20 cellular contexts compared by ENCODE assay signal in the genomic region with DNA sequence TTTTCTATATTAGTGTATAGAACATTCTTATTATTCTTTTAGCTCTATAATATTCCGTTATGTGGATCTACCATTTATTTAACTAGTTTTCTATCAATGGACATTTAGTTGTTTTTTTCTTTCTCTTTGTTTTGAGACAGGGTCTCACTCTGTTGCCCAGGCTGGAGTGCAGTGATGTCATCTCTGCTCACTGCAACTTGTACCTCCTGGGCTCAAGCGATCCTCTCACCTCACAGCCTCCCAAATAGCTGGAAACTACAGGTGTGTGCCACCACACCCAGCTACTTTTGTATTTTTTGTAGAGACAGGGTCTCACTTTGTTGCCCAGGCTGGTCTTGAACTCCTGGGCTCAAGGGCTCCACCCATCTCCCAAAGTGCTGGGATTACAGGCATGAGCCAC. TPM values are rescaled to one million over a fixed set of nuclear protein-coding genes. Genes with fewer than 3 reads are reported as not detected.
A peak's percentile ranks its signal among the peaks of the same experiment; 100 is the strongest.
DNase-seq lines count a peak whose midpoint lies in the region; ATAC-seq, FAIRE-seq and TF ChIP-seq lines count a peak whose summit lies in the region.
"Had no signal": no experiment of that assay in that cellular context is flagged by ENCODE, and none has a peak within 500 bp of the region (broad histone marks: within the 10 kb centered on the region; RNA-seq: fewer than 3 reads in every experiment).

No MANE protein-coding gene starts in this region.

- H3K27me3 ChIP-seq in astrocyte (ENCODE audit: insufficient read depth, low read length) (no peaks in the 10 kb centered on the region), mesenchymal stem cell (ENCODE audit: control insufficient read depth in 1 of 2, insufficient read depth in 1 of 2, low read length in 2 of 2) (no peaks in the 10 kb centered on the region), SJCRH30 (no peaks in the 10 kb centered on the region)

- H3K9me3 ChIP-seq in astrocyte (ENCODE audit: insufficient read depth, low read depth, low read length), result no peaks in the 10 kb centered on the region
- H3K9me3 ChIP-seq in mesenchymal stem cell (ENCODE audit: control insufficient read depth, low read length), result no peaks in the 10 kb centered on the region
- no peaks in the 10 kb centered on the region for H3K9me3 ChIP-seq in SJCRH30 (replicated peaks)

- no peak overlapping the region for H2BK15ac ChIP-seq in mesenchymal stem cell (ENCODE audit: low read depth, poor library complexity, severe bottlenecking)

- H2AK5ac ChIP-seq in mesenchymal stem cell (ENCODE audit: low read length, severe bottlenecking), result no peak overlapping the region

- H3K27me3 Mint-ChIP-seq in natural killer cell (ENCODE audit: low read depth in 2 of 2) (no peaks in the 10 kb centered on the region), astrocyte (ENCODE audit: low read depth, unreplicated experiment) (no peaks in the 10 kb centered on the region), neural crest cell (ENCODE audit: low read depth) (no peaks in the 10 kb centered on the region)
- no peaks in the 10 kb centered on the region for H3K27me3 Mint-ChIP-seq in natural killer cell treated with Interleukin-12 subunit alpha and Interleukin-12 subunit beta and Interleukin-15 and Interleukin-18, amount 100 ng/mL, for 72 hours
- H3K27me3 Mint-ChIP-seq: B cell; CD4-positive, CD25-positive, alpha-beta regulatory T cell had no signal

- no peak for FAIRE-seq in astrocyte (lab: Jason Lieb, UNC)
- FAIRE-seq: RCC 7860 had no signal

- no peak overlapping the region for H3K4me2 ChIP-seq in astrocyte (ENCODE audit: low read length)
- H3K4me2 ChIP-seq in mesenchymal stem cell (ENCODE audit: low read length, poor library complexity, severe bottlenecking), result no peak overlapping the region
- H3K4me2 ChIP-seq: GM23338 had no signal

- H3K4me1 ChIP-seq in astrocyte (ENCODE audit: insufficient read depth, low read length) (peaks cover 14% of the 10 kb centered on the region), mesenchymal stem cell (ENCODE audit: control insufficient read depth, insufficient read depth, low read depth, low read length) (peaks cover 2% of the 10 kb centered on the region), SJCRH30 (0 out of 2 replicates have a peak, but pooled peaks cover 3% of the 10 kb centered on the region)

- peaks cover 43% of the 10 kb centered on the region for H3K36me3 ChIP-seq in astrocyte (ENCODE audit: insufficient read depth, low read length)
- peaks cover 12 to 63% of the 10 kb centered on the region in 2 experiments for H3K36me3 ChIP-seq in mesenchymal stem cell (ENCODE audit: control insufficient read depth in 1 of 2, insufficient read depth in 2 of 2, low read depth in 1 of 2, low read length in 2 of 2)
- H3K36me3 ChIP-seq in SJCRH30, result peaks cover 60% of the 10 kb centered on the region

- no peak overlapping the region for H2BK12ac ChIP-seq in mesenchymal stem cell (ENCODE audit: low read length in 2 of 2)

- H3K18ac ChIP-seq in mesenchymal stem cell (ENCODE audit: low read depth in 1 of 2, low read length in 2 of 2), result no peak overlapping the region

- ATAC-seq in natural killer cell, result no peak
- ATAC-seq in natural killer cell treated with Interleukin-12 subunit alpha and Interleukin-12 subunit beta and Interleukin-15 and Interleukin-18, amount 100 ng/mL, for 72 hours, result no peak
- ATAC-seq: GM23338, HCT116, Right ventricle myocardium inferior had no signal

- H3K27ac Mint-ChIP-seq in natural killer cell (peak overlapping the region; percentile 60 to 68), astrocyte (ENCODE audit: unreplicated experiment) (peak overlapping the region; percentile 36), neural crest cell (ENCODE audit: unreplicated experiment) (peak overlapping the region; percentile 85)
- peak overlapping the region in 1 of 2 donors; percentile 65 for H3K27ac Mint-ChIP-seq in natural killer cell treated with Interleukin-12 subunit alpha and Interleukin-12 subunit beta and Interleukin-15 and Interleukin-18, amount 100 ng/mL, for 72 hours
- H3K27ac Mint-ChIP-seq: B cell, GM23338 had no signal

- H4K91ac ChIP-seq in mesenchymal stem cell (ENCODE audit: low read length), result no peak overlapping the region

- H3K4me3 Mint-ChIP-seq in natural killer cell (no peak overlapping the region), astrocyte (ENCODE audit: unreplicated experiment) (no peak overlapping the region), neural crest cell (no peak overlapping the region)
- no peak overlapping the region for H3K4me3 Mint-ChIP-seq in natural killer cell treated with Interleukin-12 subunit alpha and Interleukin-12 subunit beta and Interleukin-15 and Interleukin-18, amount 100 ng/mL, for 72 hours
- H3K4me3 Mint-ChIP-seq: B cell, GM23338 had no signal

- H2AFZ ChIP-seq in astrocyte (ENCODE audit: low read depth, low read length), result no peak overlapping the region
- H2AFZ ChIP-seq in mesenchymal stem cell (ENCODE audit: low read depth, low read length), result no peak overlapping the region
- H2AFZ ChIP-seq: GM23338 had no signal

- H3K9ac ChIP-seq in astrocyte (ENCODE audit: low read length) (no peak overlapping the region), mesenchymal stem cell (ENCODE audit: low read length) (no peak overlapping the region)

- H3K4me1 Mint-ChIP-seq in natural killer cell, result peaks cover 42 to 58% of the 10 kb centered on the region in 2 donors
- H3K4me1 Mint-ChIP-seq in natural killer cell treated with Interleukin-12 subunit alpha and Interleukin-12 subunit beta and Interleukin-15 and Interleukin-18, amount 100 ng/mL, for 72 hours (ENCODE audit: low read depth in 2 of 2), result peaks cover 39 to 40% of the 10 kb centered on the region in 2 donors
- H3K4me1 Mint-ChIP-seq in astrocyte (ENCODE audit: low read depth, unreplicated experiment), result peaks cover 38% of the 10 kb centered on the region
- H3K4me1 Mint-ChIP-seq in neural crest cell, result peaks cover 13% of the 10 kb centered on the region

- H2BK120ac ChIP-seq in mesenchymal stem cell (ENCODE audit: low read depth, low read length), result no peak overlapping the region

- no peak overlapping the region for H3K14ac ChIP-seq in mesenchymal stem cell (ENCODE audit: low read length in 2 of 2)

- TF ChIP-seq CTCF in natural killer cell (IDR thresholded peaks at IDR 0.05) (no peak), astrocyte (IDR thresholded peaks at IDR 0.05; ENCODE audit: insufficient read depth, low read depth, low read length) (no peak), neural crest cell (conservative IDR thresholded peaks at IDR 0.05) (no peak)

- H3K36me3 Mint-ChIP-seq in natural killer cell (no peaks in the 10 kb centered on the region), astrocyte (ENCODE audit: low read depth, unreplicated experiment) (peaks cover 19% of the 10 kb centered on the region), neural crest cell (ENCODE audit: low read depth) (peaks cover 20% of the 10 kb centered on the region)
- peaks cover 22% of the 10 kb centered on the region for H3K36me3 Mint-ChIP-seq in natural killer cell treated with Interleukin-12 subunit alpha and Interleukin-12 subunit beta and Interleukin-15 and Interleukin-18, amount 100 ng/mL, for 72 hours

- intact Hi-C loops in natural killer cell (cut with micrococcal nuclease), result no loop called here

- H4K20me1 ChIP-seq in astrocyte (ENCODE audit: insufficient read depth, low read length), result peaks cover 85% of the 10 kb centered on the region

- no peak overlapping the region for H3K23ac ChIP-seq in mesenchymal stem cell (ENCODE audit: low read length in 2 of 2)

- peaks cover 96% of the 10 kb centered on the region for H3K79me2 ChIP-seq in astrocyte (ENCODE audit: insufficient read depth, low read length)

- no peaks in the 10 kb centered on the region for H3K79me1 ChIP-seq in mesenchymal stem cell (replicated peaks; ENCODE audit: low read length, poor library complexity, severe bottlenecking)

- WGBS in mesenchymal stem cell, result 100% methylated on average over 1 of the region's 2 CpGs

- H3K9me3 Mint-ChIP-seq in natural killer cell (no peaks in the 10 kb centered on the region), astrocyte (ENCODE audit: unreplicated experiment) (no peaks in the 10 kb centered on the region), neural crest cell (no peaks in the 10 kb centered on the region)
- H3K9me3 Mint-ChIP-seq in natural killer cell treated with Interleukin-12 subunit alpha and Interleukin-12 subunit beta and Interleukin-15 and Interleukin-18, amount 100 ng/mL, for 72 hours, result no peaks in the 10 kb centered on the region
- H3K9me3 Mint-ChIP-seq: CD4-positive, CD25-positive, alpha-beta regulatory T cell; GM23338 had no signal

- H2BK5ac ChIP-seq in mesenchymal stem cell (ENCODE audit: low read depth, low read length, poor library complexity, severe bottlenecking), result no peak overlapping the region

- H3K4ac ChIP-seq in mesenchymal stem cell (ENCODE audit: low read depth in 1 of 2, low read length in 2 of 2), result no peak overlapping the region

- DNase-seq in natural killer cell (no peak), astrocyte (ENCODE audit: low read depth) (no peak), neural crest cell (ENCODE audit: low read depth, low spot score) (no peak), mesenchymal stem cell (no peak), hippocampal formation (lab: John Stamatoyannopoulos, UW) (no peak), SIG-M5 treated with dmso at 0.1 percent for 504 hours (lab: John Stamatoyannopoulos, UW; ENCODE audit: unreplicated experiment) (no peak), SJCRH30 (no peak)
- no peak for DNase-seq in natural killer cell treated with Interleukin-12 subunit alpha and Interleukin-12 subunit beta and Interleukin-15 and Interleukin-18, amount 100 ng/mL, for 72 hours (ENCODE audit: low spot score)
- DNase-seq: CD4-positive, CD25-positive, alpha-beta regulatory T cell; GF-D8; KG1; MV-4-11; NCI-H1694 treated with DMSO at 0.1 percent for 48 hours; NCI-H748 treated with DMSO at 0.1 percent for 48 hours; NK-92 treated with Interleukin-12 subunit alpha and Interleukin-12 subunit beta, amount 100 ng/mL, for 24 hours had no signal

- H4K8ac ChIP-seq in mesenchymal stem cell (ENCODE audit: low read length), result no peak overlapping the region

- H3K27ac ChIP-seq in astrocyte (ENCODE audit: low read depth, low read length) (no peak overlapping the region), mesenchymal stem cell (ENCODE audit: low read length, poor library complexity, severe bottlenecking) (no peak overlapping the region), SJCRH30 (no peak overlapping the region)

- H3K4me3 ChIP-seq in astrocyte (ENCODE audit: insufficient read depth, low read depth, low read length), result no peak overlapping the region
- H3K4me3 ChIP-seq in mesenchymal stem cell (ENCODE audit: insufficient read depth in 1 of 2, low read depth in 1 of 2, low read length in 2 of 2), result no peak overlapping the region
- no peak overlapping the region for H3K4me3 ChIP-seq in SJCRH30
- H3K4me3 ChIP-seq: GM23338 had no signal

RNA-seq across cellular contexts. Expression of a gene that starts 10.8 kb away (rescaled TPM):
- 100 to 1,000 TPM in 2 of 3 donors, 10 to 100 TPM in 1; 86.9 to 113 (median 102) TPM for total RNA-seq in natural killer cell
- 100 to 1,000 TPM; 134 to 157 TPM for total RNA-seq in natural killer cell treated with Interleukin-12 subunit alpha and Interleukin-12 subunit beta and Interleukin-15 and Interleukin-18, amount 100 ng/mL, for 72 hours
- 128 and 130 TPM in 2 replicates for total RNA-seq in astrocyte
- 62.7 TPM in 2 replicates for total RNA-seq in neural crest cell
- 98.0 TPM for polyA plus RNA-seq in mesenchymal stem cell (2013, experiment 1 of 2)
- 99.5 TPM for polyA plus RNA-seq in mesenchymal stem cell (2013, experiment 2 of 2)
- total RNA-seq in SJCRH30 (2014; rRNA removed; shearing (Covaris generic)), result 151 and 163 TPM in 2 replicates
